Comparison of ENCODE assay signal across 23 cellular contexts in the genomic region with DNA sequence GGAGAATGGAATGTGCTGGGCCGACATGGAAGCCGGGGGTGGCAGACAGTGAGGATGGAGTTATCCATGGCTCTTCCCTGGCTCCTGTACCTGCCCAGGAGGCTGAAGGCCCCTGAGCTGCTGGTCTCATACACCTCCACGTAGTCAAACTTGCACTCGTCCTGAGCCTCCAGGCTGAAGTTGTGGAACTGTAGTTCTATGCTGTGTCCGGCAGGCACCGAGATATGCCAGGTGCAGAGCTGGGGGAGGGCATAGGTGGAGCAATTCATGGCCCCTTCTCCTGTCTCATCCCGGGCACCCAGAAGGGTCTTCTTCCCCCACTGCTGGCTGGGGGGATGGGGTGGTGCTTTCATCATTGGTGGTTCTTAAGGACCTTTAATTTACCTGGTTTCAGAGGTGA. TPM values are rescaled to one million over a fixed set of nuclear protein-coding genes. Genes with fewer than 3 reads are reported as not detected.
DNase-seq lines count a peak whose midpoint lies in the region; FAIRE-seq and TF ChIP-seq lines count a peak whose summit lies in the region.
"Had no signal": no experiment of that assay in that cellular context is flagged by ENCODE, and none has a peak within 500 bp of the region (broad histone marks: within the 10 kb centered on the region; RNA-seq: fewer than 3 reads in every experiment).

No MANE protein-coding gene starts in this region.

- WGBS in H1 (ENCODE audit: extremely low coverage in 1 of 2, insufficient coverage in 1 of 2, insufficient read length in 1 of 2, insufficient replicate concordance in 2 of 2, low coverage in 1 of 2, low lambda C conversion rate in 2 of 2, missing lambda C conversion rate in 1 of 2), 2 experiments: 89% methylated on average over 7 of the region's 7 CpGs; no CpG with 5 or more reads in 1 of the 2 experiments

- DNase-seq in H7: peak; percentile 35
- no peak for DNase-seq in H1 (ENCODE audit: low read depth in 1 of 2, low spot score in 2 of 2)
- DNase-seq in kidney: peak; percentile 46
- no peak for DNase-seq in NCI-H510A (lab: John Stamatoyannopoulos, UW)
- DNase-seq in SIG-M5 treated with dmso at 0.1 percent for 504 hours (lab: John Stamatoyannopoulos, UW; ENCODE audit: unreplicated experiment): no peak
- no peak for DNase-seq in nephron progenitor cell
- DNase-seq in activated CD4-positive, alpha-beta T cell treated with anti-CD3 and anti-CD28 coated beads, Interleukin-2, amount 10 ng/mL, durations not matched to agents 7 days and 5 days: no peak
- DNase-seq: C1 segment of cervical spinal cord; Calu3; CD4-positive, alpha-beta memory T cell; COR-L47; DMS53; DMS79 treated with DMSO at 0.1 percent for 48 hours; GF-D8; HCEC 1CT had no signal

- H3K27ac ChIP-seq in H1 (ENCODE audit: low read depth, low read length) (no peak overlapping the region), kidney (ENCODE audit: low read depth in 2 of 2, low read length in 2 of 2) (no peak overlapping the region)

- no peak overlapping the region for H3K4me3 Mint-ChIP-seq in nephron progenitor cell
- H3K4me3 Mint-ChIP-seq in activated CD4-positive, alpha-beta T cell treated with anti-CD3 and anti-CD28 coated beads, Interleukin-2, amount 10 ng/mL, durations not matched to agents 7 days and 5 days: no peak overlapping the region
- H3K4me3 Mint-ChIP-seq: CD4-positive, alpha-beta memory T cell; GM23338 had no signal

- H3K9me3 ChIP-seq in H1 (ENCODE audit: insufficient read depth in 2 of 2, low read depth in 1 of 2, low read length in 1 of 2): no peaks in the 10 kb centered on the region
- H3K9me3 ChIP-seq in kidney (ENCODE audit: control insufficient read depth in 1 of 2, low read length in 2 of 2): no peaks in the 10 kb centered on the region

- H2BK12ac ChIP-seq in H1 (ENCODE audit: low read depth, low read length): no peak overlapping the region

- peaks cover 3 to 9% of the 10 kb centered on the region in 2 experiments for H4K20me1 ChIP-seq in H1 (replicated peaks in 1 of 2; ENCODE audit: control insufficient read depth in 1 of 2, insufficient read depth in 2 of 2, low read length in 2 of 2)

- H4K91ac ChIP-seq in H1 (replicated peaks; ENCODE audit: insufficient read length, low read length): no peak overlapping the region

- TF ChIP-seq CTCF in H1 (IDR thresholded peaks at IDR 0.05; ENCODE audit: control extremely low read depth in 1 of 3, insufficient read depth in 1 of 3, low read depth in 1 of 3, low read length in 3 of 3) (no peak), kidney (IDR thresholded peaks at IDR 0.05; ENCODE audit: borderline replicate concordance, extremely low read depth, insufficient read depth) (no peak), nephron progenitor cell (IDR thresholded peaks at IDR 0.05) (no peak)

- H3K4me1 ChIP-seq in H1 (replicated peaks in 1 of 4; ENCODE audit: control insufficient read depth in 3 of 4, insufficient read depth in 4 of 4, low read length in 3 of 4) (peaks cover 5 to 20% (median 16%) of the 10 kb centered on the region in 4 experiments; a peak in 6 of 7 replicates), kidney (ENCODE audit: control insufficient read depth in 1 of 2, insufficient read depth in 1 of 2, low read depth in 1 of 2, low read length in 2 of 2) (peaks cover 2 to 14% of the 10 kb centered on the region in 2 donors)

- TF ChIP-seq EP300 in H1 (IDR thresholded peaks at IDR 0.05; ENCODE audit: borderline replicate concordance in 1 of 2, low read depth in 2 of 2, low read length in 2 of 2): no peak

- H3K27me3 Mint-ChIP-seq in nephron progenitor cell (ENCODE audit: low read depth, poor library complexity): peaks cover 88% of the 10 kb centered on the region
- peaks cover 41% of the 10 kb centered on the region for H3K27me3 Mint-ChIP-seq in activated CD4-positive, alpha-beta T cell treated with anti-CD3 and anti-CD28 coated beads, Interleukin-2, amount 10 ng/mL, durations not matched to agents 7 days and 5 days

- no peak overlapping the region for H3K4me2 ChIP-seq in H1 (ENCODE audit: insufficient read depth in 1 of 2, low read depth in 2 of 2, low read length in 2 of 2)
- H3K4me2 ChIP-seq: GM23338 had no signal

- no peak overlapping the region for H3K27ac Mint-ChIP-seq in nephron progenitor cell
- no peak overlapping the region for H3K27ac Mint-ChIP-seq in activated CD4-positive, alpha-beta T cell treated with anti-CD3 and anti-CD28 coated beads, Interleukin-2, amount 10 ng/mL, durations not matched to agents 7 days and 5 days
- H3K27ac Mint-ChIP-seq: CD4-positive, alpha-beta memory T cell; GM23338 had no signal

- H2AFZ ChIP-seq in H1 (ENCODE audit: low read length): no peak overlapping the region
- H2AFZ ChIP-seq: GM23338 had no signal

- H3K79me1 ChIP-seq in H1 (ENCODE audit: low read depth, low read length): no peaks in the 10 kb centered on the region; the same call in 1 of the 2 replicates

- 0 out of 2 replicates have a peak overlapping the region, but pooled peaks have one; percentile 13 for H2AK5ac ChIP-seq in H1 (ENCODE audit: low read depth, low read length)

- no peak for FAIRE-seq in H1 (lab: Jason Lieb, UNC)
- no peak for FAIRE-seq in kidney (lab: Jason Lieb, UNC)
- FAIRE-seq: GM12891, GM18507, H54 had no signal

- H3K4me1 Mint-ChIP-seq in nephron progenitor cell: peaks cover 14% of the 10 kb centered on the region
- peaks cover 13% of the 10 kb centered on the region for H3K4me1 Mint-ChIP-seq in activated CD4-positive, alpha-beta T cell treated with anti-CD3 and anti-CD28 coated beads, Interleukin-2, amount 10 ng/mL, durations not matched to agents 7 days and 5 days

- H3K36me3 ChIP-seq in H7 (replicated peaks; ENCODE audit: control insufficient read depth, insufficient read depth, low read length) (no peaks in the 10 kb centered on the region), H1 (ENCODE audit: control insufficient read depth in 2 of 4, insufficient read depth in 4 of 4, low read length in 3 of 4) (no peaks in the 10 kb centered on the region), kidney (ENCODE audit: control insufficient read depth in 1 of 2, insufficient read depth in 2 of 2, low read length in 2 of 2) (no peaks in the 10 kb centered on the region)

- H3K14ac ChIP-seq in H1 (ENCODE audit: insufficient read length): no peak overlapping the region

- peaks cover 37% of the 10 kb centered on the region for H3K27me3 ChIP-seq in H7 (ENCODE audit: control insufficient read depth, insufficient read depth, low read length)
- peaks cover 12 to 45% (median 32%) of the 10 kb centered on the region in 4 experiments for H3K27me3 ChIP-seq in H1 (replicated peaks in 1 of 4; ENCODE audit: control insufficient read depth in 3 of 4, extremely low read depth in 1 of 4, insufficient read depth in 3 of 4, low read length in 3 of 4)

- no peaks in the 10 kb centered on the region for H3K9me3 Mint-ChIP-seq in nephron progenitor cell
- H3K9me3 Mint-ChIP-seq in activated CD4-positive, alpha-beta T cell treated with anti-CD3 and anti-CD28 coated beads, Interleukin-2, amount 10 ng/mL, durations not matched to agents 7 days and 5 days: no peaks in the 10 kb centered on the region
- H3K9me3 Mint-ChIP-seq: GM23338 had no signal

- H2BK120ac ChIP-seq in H1 (replicated peaks; ENCODE audit: low read depth, low read length): no peak overlapping the region

- H3K56ac ChIP-seq in H1 (replicated peaks; ENCODE audit: insufficient read length, low read depth, low read length): no peak overlapping the region

- H3K79me2 ChIP-seq in H1 (ENCODE audit: control insufficient read depth in 1 of 2, insufficient read depth in 2 of 2, low read length in 2 of 2): no peaks in the 10 kb centered on the region

- no peak overlapping the region for H3K18ac ChIP-seq in H1 (ENCODE audit: extremely low read depth, low read length)

- intact Hi-C loops in kidney (cut with DNase I): no loop called here

- no peak overlapping the region for H2BK15ac ChIP-seq in H1 (ENCODE audit: low read length)

- no peak overlapping the region; the same call in 1 of the 2 replicates for H4K8ac ChIP-seq in H1 (ENCODE audit: extremely low read depth, insufficient read depth, low read length)

- peaks cover 17% of the 10 kb centered on the region; the same call in 1 of the 2 replicates for H3K23me2 ChIP-seq in H1 (ENCODE audit: low read depth, low read length)

- H2BK5ac ChIP-seq in H1 (ENCODE audit: low read depth, low read length): no peak overlapping the region

- no peak overlapping the region for H3K4ac ChIP-seq in H1 (replicated peaks; ENCODE audit: insufficient read length, low read depth, low read length)

- no peak overlapping the region for H2BK20ac ChIP-seq in H1 (ENCODE audit: low read length)

- H3K4me3 ChIP-seq in H7 (ENCODE audit: insufficient read depth, low read depth, low read length): no peak overlapping the region
- H3K4me3 ChIP-seq in H1 (ENCODE audit: extremely low read depth in 1 of 4, insufficient read depth in 2 of 4, low read depth in 3 of 4, low read length in 4 of 4): no peak overlapping the region
- H3K4me3 ChIP-seq in kidney (ENCODE audit: low read length in 2 of 2): no peak overlapping the region
- H3K4me3 ChIP-seq: GM23338 had no signal

- H3K9ac ChIP-seq in H1 (replicated peaks in 1 of 4; ENCODE audit: extremely low read depth in 1 of 4, low read depth in 3 of 4, low read length in 3 of 4) (no peak overlapping the region), kidney (ENCODE audit: low read length in 2 of 2) (no peak overlapping the region)

- CTCF ChIA-PET in H1 (lab: Charles Lee; ENCODE audit: partially characterized antibody): interaction anchor here (1.1 to 20.0 kb wide), 10 partner anchors 9 to 237 kb away, joined by 3 to 463 read pairs (median 6); partner anchors contain the start of genes MCAM and USP2
- CTCF ChIA-PET in activated CD4-positive, alpha-beta T cell treated with anti-CD3 and anti-CD28 coated beads, Interleukin-2, amount 10 ng/mL, durations not matched to agents 7 days and 5 days (lab: Charles Lee): interaction anchor here (1.1 to 7.1 kb wide), 5 partner anchors 13 to 138 kb away, joined by 3 to 104 read pairs (median 4); partner anchors contain the start of gene CBL

- no peaks in the 10 kb centered on the region for H3K36me3 Mint-ChIP-seq in nephron progenitor cell (ENCODE audit: low read depth)
- H3K36me3 Mint-ChIP-seq in activated CD4-positive, alpha-beta T cell treated with anti-CD3 and anti-CD28 coated beads, Interleukin-2, amount 10 ng/mL, durations not matched to agents 7 days and 5 days (ENCODE audit: low read depth): no peaks in the 10 kb centered on the region
- H3K36me3 Mint-ChIP-seq: CD4-positive, alpha-beta memory T cell had no signal

- no peak for TF ChIP-seq RAD21 in H1 (IDR thresholded peaks at IDR 0.05 in 1 of 2, conservative IDR thresholded peaks at IDR 0.05 in 1 of 2; ENCODE audit: low read depth in 2 of 2, low read length in 2 of 2)

- POLR2A ChIA-PET in H1 (lab: Charles Lee; ENCODE audit: partially characterized antibody): interaction anchor here (1.0 to 1.6 kb wide), 3 partner anchors 28 to 75 kb away, joined by 3 read pairs; no protein-coding TSS in a partner anchor
- POLR2A ChIA-PET in activated CD4-positive, alpha-beta T cell treated with anti-CD3 and anti-CD28 coated beads, Interleukin-2, amount 10 ng/mL, durations not matched to agents 7 days and 5 days (lab: Charles Lee): no interaction called here

- no peak overlapping the region for H4K5ac ChIP-seq in H1 (ENCODE audit: insufficient read length, low read depth, low read length)

- no peak overlapping the region for H3K23ac ChIP-seq in H1 (ENCODE audit: insufficient read length)

- TF ChIP-seq POLR2A in H1 (IDR thresholded peaks at IDR 0.05; ENCODE audit: control extremely low read depth in 1 of 2, low read depth in 2 of 2, low read length in 2 of 2): no peak

RNA-seq across cellular contexts. Expression of gene MFRP, which starts 2.8 kb away (rescaled TPM):
- total RNA-seq in H7 (2014; rRNA removed; shearing (Covaris generic)): not detected in 2 replicates
- not detected in 2 replicates for total RNA-seq in H1 (2021; fragmentation: NEBNext Ultra II Directional; extraction: Animal tissue kit (Norgen Biotek cat#: 25700))
- polyA plus RNA-seq in H1 (2011; rRNA removed): 0.02 TPM in 2 replicates
- not detected for polyA plus RNA-seq in H1 (2011; cell fraction: cytosol; rRNA removed)
- 0.09 TPM for polyA plus RNA-seq in H1 (2011; cell fraction: nucleus; rRNA removed)
- polyA plus RNA-seq in H1 (2012, experiment 1 of 2): not detected in 4 replicates
- polyA plus RNA-seq in H1 (2012, experiment 2 of 2): not detected
- polyA plus RNA-seq in H1 (2013, experiment 1 of 2): 0.02 TPM
- polyA plus RNA-seq in H1 (2013, experiment 2 of 2): 0.02 TPM
- not detected in 2 replicates for polyA minus RNA-seq in H1 (2011; rRNA and poly(A)+ RNA removed)
- not detected for polyA minus RNA-seq in H1 (2011; cell fraction: cytosol; rRNA and poly(A)+ RNA removed)
- not detected for polyA minus RNA-seq in H1 (2011; cell fraction: nucleus; rRNA and poly(A)+ RNA removed)
- not detected for total RNA-seq in kidney
- polyA plus RNA-seq in kidney (ENCODE audit: insufficient read depth, low read depth, low replicate concordance): not detected
- not detected for total RNA-seq in activated CD4-positive, alpha-beta T cell treated with anti-CD3 and anti-CD28 coated beads, Interleukin-2, amount 10 ng/mL, durations not matched to agents 7 days and 5 days
- total RNA-seq: A172; A673; Calu3; CD4-positive, alpha-beta memory T cell; Daoy had no signal
- polyA plus RNA-seq: BJ; CD4-positive, alpha-beta memory T cell; GM23338 had no signal

RNA-seq across cellular contexts. Expression of gene C1QTNF5, which starts 3.0 kb away (rescaled TPM):
- 2.1 TPM in 2 replicates for total RNA-seq in H7 (2014; rRNA removed; shearing (Covaris generic))
- total RNA-seq in H1 (2021; fragmentation: NEBNext Ultra II Directional; extraction: Animal tissue kit (Norgen Biotek cat#: 25700)): 1.5 and 2.2 TPM in 2 replicates
- 2.7 and 3.4 TPM in 2 replicates for polyA plus RNA-seq in H1 (2011; rRNA removed)
- 3.0 TPM for polyA plus RNA-seq in H1 (2011; cell fraction: cytosol; rRNA removed)
- polyA plus RNA-seq in H1 (2011; cell fraction: nucleus; rRNA removed): 3.0 TPM
- 1.1 to 2.5 TPM (median 1.7 TPM) in 4 replicates for polyA plus RNA-seq in H1 (2012, experiment 1 of 2)
- polyA plus RNA-seq in H1 (2012, experiment 2 of 2): 2.3 TPM
- 1.3 TPM for polyA plus RNA-seq in H1 (2013, experiment 1 of 2)
- polyA plus RNA-seq in H1 (2013, experiment 2 of 2): 1.5 TPM
- polyA minus RNA-seq in H1 (2011; rRNA and poly(A)+ RNA removed): 0.73 and 0.76 TPM in 2 replicates
- 1.5 TPM for polyA minus RNA-seq in H1 (2011; cell fraction: cytosol; rRNA and poly(A)+ RNA removed)
- 2.2 TPM for polyA minus RNA-seq in H1 (2011; cell fraction: nucleus; rRNA and poly(A)+ RNA removed)
- total RNA-seq in kidney: 42.8 TPM
- 40.4 TPM for polyA plus RNA-seq in kidney (ENCODE audit: insufficient read depth, low read depth, low replicate concordance)
- total RNA-seq in activated CD4-positive, alpha-beta T cell treated with anti-CD3 and anti-CD28 coated beads, Interleukin-2, amount 10 ng/mL, durations not matched to agents 7 days and 5 days: not detected
- total RNA-seq: A172; A673; Calu3; CD4-positive, alpha-beta memory T cell had no signal
- polyA plus RNA-seq: CD4-positive, alpha-beta memory T cell had no signal

RNA-seq across cellular contexts. Expression of gene RNF26, which starts 9.4 kb away (rescaled TPM):
- 26.4 and 28.9 TPM in 2 replicates for total RNA-seq in H7 (2014; rRNA removed; shearing (Covaris generic))
- total RNA-seq in H1 (2021; fragmentation: NEBNext Ultra II Directional; extraction: Animal tissue kit (Norgen Biotek cat#: 25700)): 82.7 and 86.6 TPM in 2 replicates
- 84.0 and 126 TPM in 2 replicates for polyA plus RNA-seq in H1 (2011; rRNA removed)
- 70.2 TPM for polyA plus RNA-seq in H1 (2011; cell fraction: cytosol; rRNA removed)
- 78.5 TPM for polyA plus RNA-seq in H1 (2011; cell fraction: nucleus; rRNA removed)
- polyA plus RNA-seq in H1 (2012, experiment 1 of 2): 62.6 to 82.3 TPM (median 76.8 TPM) in 4 replicates
- polyA plus RNA-seq in H1 (2012, experiment 2 of 2): 108 TPM
- polyA plus RNA-seq in H1 (2013, experiment 1 of 2): 78.7 TPM
- polyA plus RNA-seq in H1 (2013, experiment 2 of 2): 85.7 TPM
- 91.8 and 114 TPM in 2 replicates for polyA minus RNA-seq in H1 (2011; rRNA and poly(A)+ RNA removed)
- 73.1 TPM for polyA minus RNA-seq in H1 (2011; cell fraction: cytosol; rRNA and poly(A)+ RNA removed)
- polyA minus RNA-seq in H1 (2011; cell fraction: nucleus; rRNA and poly(A)+ RNA removed): 59.0 TPM
- total RNA-seq in kidney: 23.5 TPM
- polyA plus RNA-seq in kidney (ENCODE audit: insufficient read depth, low read depth, low replicate concordance): 18.2 TPM
- total RNA-seq in activated CD4-positive, alpha-beta T cell treated with anti-CD3 and anti-CD28 coated beads, Interleukin-2, amount 10 ng/mL, durations not matched to agents 7 days and 5 days: 10 to 100 TPM; 38.3 to 38.8 TPM

RNA-seq across cellular contexts. Expression of gene MCAM, which starts 26.8 kb away (rescaled TPM):
- total RNA-seq in H7 (2014; rRNA removed; shearing (Covaris generic)): 45.5 and 59.3 TPM in 2 replicates
- 19.6 and 22.4 TPM in 2 replicates for total RNA-seq in H1 (2021; fragmentation: NEBNext Ultra II Directional; extraction: Animal tissue kit (Norgen Biotek cat#: 25700))
- polyA plus RNA-seq in H1 (2011; rRNA removed) (32.2 and 63.2 TPM in 2 replicates), kidney (ENCODE audit: insufficient read depth, low read depth, low replicate concordance) (42.1 TPM)
- 60.7 TPM for polyA plus RNA-seq in H1 (2011; cell fraction: cytosol; rRNA removed)
- polyA plus RNA-seq in H1 (2011; cell fraction: nucleus; rRNA removed): 25.3 TPM
- 12.0 to 16.4 TPM (median 13.7 TPM) in 4 replicates for polyA plus RNA-seq in H1 (2012, experiment 1 of 2)
- 12.7 TPM for polyA plus RNA-seq in H1 (2012, experiment 2 of 2)
- polyA plus RNA-seq in H1 (2013, experiment 1 of 2): 28.6 TPM
- polyA plus RNA-seq in H1 (2013, experiment 2 of 2): 28.6 TPM
- 11.1 and 12.2 TPM in 2 replicates for polyA minus RNA-seq in H1 (2011; rRNA and poly(A)+ RNA removed)
- 11.2 TPM for polyA minus RNA-seq in H1 (2011; cell fraction: cytosol; rRNA and poly(A)+ RNA removed)
- 19.3 TPM for polyA minus RNA-seq in H1 (2011; cell fraction: nucleus; rRNA and poly(A)+ RNA removed)
- total RNA-seq in kidney: 137 TPM
- 1 to 10 TPM; 1.0 to 1.4 TPM for total RNA-seq in activated CD4-positive, alpha-beta T cell treated with anti-CD3 and anti-CD28 coated beads, Interleukin-2, amount 10 ng/mL, durations not matched to agents 7 days and 5 days

RNA-seq across cellular contexts. Expression of gene USP2, which starts 37.8 kb away (rescaled TPM):
- total RNA-seq in H7 (2014; rRNA removed; shearing (Covaris generic)): 2.7 and 2.8 TPM in 2 replicates
- 6.9 and 8.5 TPM in 2 replicates for total RNA-seq in H1 (2021; fragmentation: NEBNext Ultra II Directional; extraction: Animal tissue kit (Norgen Biotek cat#: 25700))
- polyA plus RNA-seq in H1 (2011; rRNA removed): 2.2 and 3.9 TPM in 2 replicates
- 2.1 TPM for polyA plus RNA-seq in H1 (2011; cell fraction: cytosol; rRNA removed)
- 3.5 TPM for polyA plus RNA-seq in H1 (2011; cell fraction: nucleus; rRNA removed)
- 5.3 to 6.6 TPM (median 5.9 TPM) in 4 replicates for polyA plus RNA-seq in H1 (2012, experiment 1 of 2)
- 5.0 TPM for polyA plus RNA-seq in H1 (2012, experiment 2 of 2)
- 4.6 TPM for polyA plus RNA-seq in H1 (2013, experiment 1 of 2)
- polyA plus RNA-seq in H1 (2013, experiment 2 of 2): 4.3 TPM
- polyA minus RNA-seq in H1 (2011; rRNA and poly(A)+ RNA removed): 7.0 and 7.9 TPM in 2 replicates
- polyA minus RNA-seq in H1 (2011; cell fraction: cytosol; rRNA and poly(A)+ RNA removed): 4.6 TPM
- polyA minus RNA-seq in H1 (2011; cell fraction: nucleus; rRNA and poly(A)+ RNA removed): 7.3 TPM
- total RNA-seq in kidney: 30.4 TPM
- polyA plus RNA-seq in kidney (ENCODE audit: insufficient read depth, low read depth, low replicate concordance): 57.6 TPM
- total RNA-seq in activated CD4-positive, alpha-beta T cell treated with anti-CD3 and anti-CD28 coated beads, Interleukin-2, amount 10 ng/mL, durations not matched to agents 7 days and 5 days: under 1 TPM; 0.17 to 0.22 TPM
- total RNA-seq: A172 had no signal

Comparison
In these comparisons a context has a peak if more than half of its experiments do, and no peak if none do; other contexts are left out.
1. DNase-seq: peak in H7 (single experiment) and kidney (single experiment); none in H1 (0 of 2), NCI-H510A (single experiment), SIG-M5 treated with dmso at 0.1 percent for 504 hours (single experiment), nephron progenitor cell (single experiment) and activated CD4-positive, alpha-beta T cell treated with anti-CD3 and anti-CD28 coated beads, Interleukin-2, amount 10 ng/mL, durations not matched to agents 7 days and 5 days (single experiment).
2. RNA of gene C1QTNF5, which starts 3.0 kb away (total RNA-seq): 42.8 TPM in kidney (single experiment); 1.5 to 2.2 TPM in H1, 2.1 TPM in H7 and not detected in activated CD4-positive, alpha-beta T cell treated with anti-CD3 and anti-CD28 coated beads, Interleukin-2, amount 10 ng/mL, durations not matched to agents 7 days and 5 days; every median in the first group is over 10 times any median in the second.